Comparison of ENCODE assay signal across 1 cellular context in genomic region chr16:46929378-46930332, GRCh38.
TF ChIP-seq lines count a peak whose summit lies in the region.

No MANE protein-coding gene starts in this region.

TF ChIP-seq in GM12878, 131 proteins besides CTCF, POLR2A, EP300 and RAD21 (continued from another document and continues in another):
- TF ChIP-seq TBL1XR1 (IDR thresholded peaks at IDR 0.05; ENCODE audit: low read depth, low read length) (no peak), FOS (IDR thresholded peaks at IDR 0.05; ENCODE audit: borderline replicate concordance, extremely low read depth, insufficient read length) (no peak), NR2F1 (conservative IDR thresholded peaks at IDR 0.05) (no peak), CREM (IDR thresholded peaks at IDR 0.05; ENCODE audit: low read depth) (no peak), IKZF1 (conservative IDR thresholded peaks at IDR 0.05) (no peak; the same call in 1 of the 2 replicates), CBX3 (IDR thresholded peaks at IDR 0.05; ENCODE audit: borderline replicate concordance, low read depth) (no peak), MYC (IDR thresholded peaks at IDR 0.05; ENCODE audit: insufficient read depth, insufficient read length, insufficient replicate concordance, low read length, severe bottlenecking) (no peak), YY1 (IDR thresholded peaks at IDR 0.05; ENCODE audit: low read depth, low read length) (peak; percentile 61; the same call in 1 of the 2 replicates), ZNF592 (IDR thresholded peaks at IDR 0.05) (no peak), LARP7 (IDR thresholded peaks at IDR 0.05) (0 out of 2 replicates have a peak, but pooled peaks have one; percentile 41), NBN (IDR thresholded peaks at IDR 0.05) (no peak), SKIL (IDR thresholded peaks at IDR 0.05; ENCODE audit: low read depth, poor library complexity, severe bottlenecking) (no peak), PML (IDR thresholded peaks at IDR 0.05; ENCODE audit: low read length) (no peak), ETV6 (conservative IDR thresholded peaks at IDR 0.05 in 1 of 2, IDR thresholded peaks at IDR 0.05 in 1 of 2; ENCODE audit: borderline replicate concordance in 1 of 2, low read depth in 1 of 2) (no peak), TCF7 (IDR thresholded peaks at IDR 0.05; ENCODE audit: borderline replicate concordance) (no peak), SUPT20H (IDR thresholded peaks at IDR 0.05; ENCODE audit: borderline replicate concordance, control insufficient read depth, low read depth, low read length) (no peak), SRF (IDR thresholded peaks at IDR 0.05; ENCODE audit: low read depth in 2 of 2, low read length in 2 of 2) (peak in 1 of 2 experiments; percentile 40; a peak in 1 of 4 replicates), ZBED1 (IDR thresholded peaks at IDR 0.05; ENCODE audit: borderline replicate concordance) (no peak), SMC3 (IDR thresholded peaks at IDR 0.05; ENCODE audit: borderline replicate concordance, low read length) (peak; percentile 90)
- TF ChIP-seq, protein P1, sequence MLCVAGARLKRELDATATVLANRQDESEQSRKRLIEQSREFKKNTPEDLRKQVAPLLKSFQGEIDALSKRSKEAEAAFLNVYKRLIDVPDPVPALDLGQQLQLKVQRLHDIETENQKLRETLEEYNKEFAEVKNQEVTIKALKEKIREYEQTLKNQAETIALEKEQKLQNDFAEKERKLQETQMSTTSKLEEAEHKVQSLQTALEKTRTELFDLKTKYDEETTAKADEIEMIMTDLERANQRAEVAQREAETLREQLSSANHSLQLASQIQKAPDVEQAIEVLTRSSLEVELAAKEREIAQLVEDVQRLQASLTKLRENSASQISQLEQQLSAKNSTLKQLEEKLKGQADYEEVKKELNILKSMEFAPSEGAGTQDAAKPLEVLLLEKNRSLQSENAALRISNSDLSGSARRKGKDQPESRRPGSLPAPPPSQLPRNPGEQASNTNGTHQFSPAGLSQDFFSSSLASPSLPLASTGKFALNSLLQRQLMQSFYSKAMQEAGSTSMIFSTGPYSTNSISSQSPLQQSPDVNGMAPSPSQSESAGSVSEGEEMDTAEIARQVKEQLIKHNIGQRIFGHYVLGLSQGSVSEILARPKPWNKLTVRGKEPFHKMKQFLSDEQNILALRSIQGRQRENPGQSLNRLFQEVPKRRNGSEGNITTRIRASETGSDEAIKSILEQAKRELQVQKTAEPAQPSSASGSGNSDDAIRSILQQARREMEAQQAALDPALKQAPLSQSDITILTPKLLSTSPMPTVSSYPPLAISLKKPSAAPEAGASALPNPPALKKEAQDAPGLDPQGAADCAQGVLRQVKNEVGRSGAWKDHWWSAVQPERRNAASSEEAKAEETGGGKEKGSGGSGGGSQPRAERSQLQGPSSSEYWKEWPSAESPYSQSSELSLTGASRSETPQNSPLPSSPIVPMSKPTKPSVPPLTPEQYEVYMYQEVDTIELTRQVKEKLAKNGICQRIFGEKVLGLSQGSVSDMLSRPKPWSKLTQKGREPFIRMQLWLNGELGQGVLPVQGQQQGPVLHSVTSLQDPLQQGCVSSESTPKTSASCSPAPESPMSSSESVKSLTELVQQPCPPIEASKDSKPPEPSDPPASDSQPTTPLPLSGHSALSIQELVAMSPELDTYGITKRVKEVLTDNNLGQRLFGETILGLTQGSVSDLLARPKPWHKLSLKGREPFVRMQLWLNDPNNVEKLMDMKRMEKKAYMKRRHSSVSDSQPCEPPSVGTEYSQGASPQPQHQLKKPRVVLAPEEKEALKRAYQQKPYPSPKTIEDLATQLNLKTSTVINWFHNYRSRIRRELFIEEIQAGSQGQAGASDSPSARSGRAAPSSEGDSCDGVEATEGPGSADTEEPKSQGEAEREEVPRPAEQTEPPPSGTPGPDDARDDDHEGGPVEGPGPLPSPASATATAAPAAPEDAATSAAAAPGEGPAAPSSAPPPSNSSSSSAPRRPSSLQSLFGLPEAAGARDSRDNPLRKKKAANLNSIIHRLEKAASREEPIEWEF (IDR thresholded peaks at IDR 0.05; ENCODE audit: insufficient replicate concordance, low read depth, low read length), result no peak
- TF ChIP-seq, protein P2, sequence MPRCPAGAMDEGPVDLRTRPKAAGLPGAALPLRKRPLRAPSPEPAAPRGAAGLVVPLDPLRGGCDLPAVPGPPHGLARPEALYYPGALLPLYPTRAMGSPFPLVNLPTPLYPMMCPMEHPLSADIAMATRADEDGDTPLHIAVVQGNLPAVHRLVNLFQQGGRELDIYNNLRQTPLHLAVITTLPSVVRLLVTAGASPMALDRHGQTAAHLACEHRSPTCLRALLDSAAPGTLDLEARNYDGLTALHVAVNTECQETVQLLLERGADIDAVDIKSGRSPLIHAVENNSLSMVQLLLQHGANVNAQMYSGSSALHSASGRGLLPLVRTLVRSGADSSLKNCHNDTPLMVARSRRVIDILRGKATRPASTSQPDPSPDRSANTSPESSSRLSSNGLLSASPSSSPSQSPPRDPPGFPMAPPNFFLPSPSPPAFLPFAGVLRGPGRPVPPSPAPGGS (IDR thresholded peaks at IDR 0.05; ENCODE audit: borderline replicate concordance, insufficient read depth, low read depth, low read length, poor library complexity, severe bottlenecking), result no peak
- TF ChIP-seq, protein P3, sequence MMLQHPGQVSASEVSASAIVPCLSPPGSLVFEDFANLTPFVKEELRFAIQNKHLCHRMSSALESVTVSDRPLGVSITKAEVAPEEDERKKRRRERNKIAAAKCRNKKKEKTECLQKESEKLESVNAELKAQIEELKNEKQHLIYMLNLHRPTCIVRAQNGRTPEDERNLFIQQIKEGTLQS (IDR thresholded peaks at IDR 0.05; ENCODE audit: borderline replicate concordance, extremely low read depth, low read depth, low read length), result no peak
- TF ChIP-seq, protein P4, sequence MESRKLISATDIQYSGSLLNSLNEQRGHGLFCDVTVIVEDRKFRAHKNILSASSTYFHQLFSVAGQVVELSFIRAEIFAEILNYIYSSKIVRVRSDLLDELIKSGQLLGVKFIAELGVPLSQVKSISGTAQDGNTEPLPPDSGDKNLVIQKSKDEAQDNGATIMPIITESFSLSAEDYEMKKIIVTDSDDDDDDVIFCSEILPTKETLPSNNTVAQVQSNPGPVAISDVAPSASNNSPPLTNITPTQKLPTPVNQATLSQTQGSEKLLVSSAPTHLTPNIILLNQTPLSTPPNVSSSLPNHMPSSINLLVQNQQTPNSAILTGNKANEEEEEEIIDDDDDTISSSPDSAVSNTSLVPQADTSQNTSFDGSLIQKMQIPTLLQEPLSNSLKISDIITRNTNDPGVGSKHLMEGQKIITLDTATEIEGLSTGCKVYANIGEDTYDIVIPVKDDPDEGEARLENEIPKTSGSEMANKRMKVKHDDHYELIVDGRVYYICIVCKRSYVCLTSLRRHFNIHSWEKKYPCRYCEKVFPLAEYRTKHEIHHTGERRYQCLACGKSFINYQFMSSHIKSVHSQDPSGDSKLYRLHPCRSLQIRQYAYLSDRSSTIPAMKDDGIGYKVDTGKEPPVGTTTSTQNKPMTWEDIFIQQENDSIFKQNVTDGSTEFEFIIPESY (IDR thresholded peaks at IDR 0.05), result no peak
- TF ChIP-seq, protein P5, sequence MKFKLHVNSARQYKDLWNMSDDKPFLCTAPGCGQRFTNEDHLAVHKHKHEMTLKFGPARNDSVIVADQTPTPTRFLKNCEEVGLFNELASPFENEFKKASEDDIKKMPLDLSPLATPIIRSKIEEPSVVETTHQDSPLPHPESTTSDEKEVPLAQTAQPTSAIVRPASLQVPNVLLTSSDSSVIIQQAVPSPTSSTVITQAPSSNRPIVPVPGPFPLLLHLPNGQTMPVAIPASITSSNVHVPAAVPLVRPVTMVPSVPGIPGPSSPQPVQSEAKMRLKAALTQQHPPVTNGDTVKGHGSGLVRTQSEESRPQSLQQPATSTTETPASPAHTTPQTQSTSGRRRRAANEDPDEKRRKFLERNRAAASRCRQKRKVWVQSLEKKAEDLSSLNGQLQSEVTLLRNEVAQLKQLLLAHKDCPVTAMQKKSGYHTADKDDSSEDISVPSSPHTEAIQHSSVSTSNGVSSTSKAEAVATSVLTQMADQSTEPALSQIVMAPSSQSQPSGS (IDR thresholded peaks at IDR 0.05; ENCODE audit: low read length), result no peak
- TF ChIP-seq, protein P6, sequence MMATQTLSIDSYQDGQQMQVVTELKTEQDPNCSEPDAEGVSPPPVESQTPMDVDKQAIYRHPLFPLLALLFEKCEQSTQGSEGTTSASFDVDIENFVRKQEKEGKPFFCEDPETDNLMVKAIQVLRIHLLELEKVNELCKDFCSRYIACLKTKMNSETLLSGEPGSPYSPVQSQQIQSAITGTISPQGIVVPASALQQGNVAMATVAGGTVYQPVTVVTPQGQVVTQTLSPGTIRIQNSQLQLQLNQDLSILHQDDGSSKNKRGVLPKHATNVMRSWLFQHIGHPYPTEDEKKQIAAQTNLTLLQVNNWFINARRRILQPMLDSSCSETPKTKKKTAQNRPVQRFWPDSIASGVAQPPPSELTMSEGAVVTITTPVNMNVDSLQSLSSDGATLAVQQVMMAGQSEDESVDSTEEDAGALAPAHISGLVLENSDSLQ (IDR thresholded peaks at IDR 0.05), result no peak
- TF ChIP-seq, protein P7, sequence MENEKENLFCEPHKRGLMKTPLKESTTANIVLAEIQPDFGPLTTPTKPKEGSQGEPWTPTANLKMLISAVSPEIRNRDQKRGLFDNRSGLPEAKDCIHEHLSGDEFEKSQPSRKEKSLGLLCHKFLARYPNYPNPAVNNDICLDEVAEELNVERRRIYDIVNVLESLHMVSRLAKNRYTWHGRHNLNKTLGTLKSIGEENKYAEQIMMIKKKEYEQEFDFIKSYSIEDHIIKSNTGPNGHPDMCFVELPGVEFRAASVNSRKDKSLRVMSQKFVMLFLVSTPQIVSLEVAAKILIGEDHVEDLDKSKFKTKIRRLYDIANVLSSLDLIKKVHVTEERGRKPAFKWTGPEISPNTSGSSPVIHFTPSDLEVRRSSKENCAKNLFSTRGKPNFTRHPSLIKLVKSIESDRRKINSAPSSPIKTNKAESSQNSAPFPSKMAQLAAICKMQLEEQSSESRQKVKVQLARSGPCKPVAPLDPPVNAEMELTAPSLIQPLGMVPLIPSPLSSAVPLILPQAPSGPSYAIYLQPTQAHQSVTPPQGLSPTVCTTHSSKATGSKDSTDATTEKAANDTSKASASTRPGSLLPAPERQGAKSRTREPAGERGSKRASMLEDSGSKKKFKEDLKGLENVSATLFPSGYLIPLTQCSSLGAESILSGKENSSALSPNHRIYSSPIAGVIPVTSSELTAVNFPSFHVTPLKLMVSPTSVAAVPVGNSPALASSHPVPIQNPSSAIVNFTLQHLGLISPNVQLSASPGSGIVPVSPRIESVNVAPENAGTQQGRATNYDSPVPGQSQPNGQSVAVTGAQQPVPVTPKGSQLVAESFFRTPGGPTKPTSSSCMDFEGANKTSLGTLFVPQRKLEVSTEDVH (IDR thresholded peaks at IDR 0.05; ENCODE audit: low read depth, partially characterized antibody), result no peak
- TF ChIP-seq, protein P8, sequence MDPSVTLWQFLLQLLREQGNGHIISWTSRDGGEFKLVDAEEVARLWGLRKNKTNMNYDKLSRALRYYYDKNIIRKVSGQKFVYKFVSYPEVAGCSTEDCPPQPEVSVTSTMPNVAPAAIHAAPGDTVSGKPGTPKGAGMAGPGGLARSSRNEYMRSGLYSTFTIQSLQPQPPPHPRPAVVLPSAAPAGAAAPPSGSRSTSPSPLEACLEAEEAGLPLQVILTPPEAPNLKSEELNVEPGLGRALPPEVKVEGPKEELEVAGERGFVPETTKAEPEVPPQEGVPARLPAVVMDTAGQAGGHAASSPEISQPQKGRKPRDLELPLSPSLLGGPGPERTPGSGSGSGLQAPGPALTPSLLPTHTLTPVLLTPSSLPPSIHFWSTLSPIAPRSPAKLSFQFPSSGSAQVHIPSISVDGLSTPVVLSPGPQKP (IDR thresholded peaks at IDR 0.05; ENCODE audit: low read depth, low read length), result no peak
